ENCODE assay signal across 10 cellular contexts in the genomic region with DNA sequence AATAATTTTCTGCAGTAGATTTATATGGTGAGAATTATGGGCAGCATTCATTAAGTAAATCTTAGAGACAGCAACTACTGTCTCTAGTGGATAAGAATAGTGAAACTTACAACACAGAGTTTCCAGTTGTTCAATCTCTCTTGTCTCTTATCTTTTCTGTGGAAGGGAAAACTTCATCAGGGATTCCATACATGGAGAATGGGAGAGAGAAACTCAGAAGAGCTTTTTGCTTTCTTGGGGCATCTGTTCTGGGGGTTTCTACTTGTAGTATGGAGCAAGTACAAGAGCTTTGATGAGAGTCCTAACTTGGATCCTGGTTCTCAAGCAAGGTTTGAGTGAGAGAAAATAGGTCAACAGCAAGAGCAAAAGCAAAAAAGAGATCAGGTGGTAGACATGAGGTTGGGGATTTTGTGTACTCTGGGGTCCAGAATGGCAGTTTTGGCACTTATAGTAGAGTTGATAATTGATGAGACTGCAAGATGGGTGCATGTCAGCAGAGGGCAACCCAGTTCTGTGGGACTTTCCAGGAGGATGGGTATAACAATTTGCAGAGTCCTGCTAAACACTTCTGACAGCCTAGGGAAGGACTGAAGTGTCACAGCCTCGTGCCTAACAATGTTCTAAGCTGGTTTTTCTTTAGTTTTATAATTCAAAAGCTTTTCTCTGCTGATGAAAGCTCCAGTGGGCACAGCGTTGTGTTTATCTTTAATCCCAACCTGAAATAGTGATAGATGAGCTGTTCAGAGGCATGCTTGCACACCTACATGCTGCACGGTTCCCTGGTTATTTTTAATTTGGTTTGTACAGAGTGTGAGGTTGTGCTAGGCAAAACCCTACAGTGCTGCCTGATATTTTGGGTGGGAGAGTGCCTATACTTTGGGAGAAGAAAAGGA. TPM values are rescaled to one million over a fixed set of nuclear protein-coding genes. Genes with fewer than 3 reads are reported as not detected.
A peak's percentile ranks its signal among the peaks of the same experiment; 100 is the strongest.
DNase-seq lines count a peak whose midpoint lies in the region; ATAC-seq and TF ChIP-seq lines count a peak whose summit lies in the region.
"Had no signal": no experiment of that assay in that cellular context is flagged by ENCODE, and none has a peak within 500 bp of the region (broad histone marks: within the 10 kb centered on the region; RNA-seq: fewer than 3 reads in every experiment).

No MANE protein-coding gene starts in this region.

- H3K27ac ChIP-seq in HL-60 (replicated peaks): peak overlapping the region; percentile 53
- H3K27ac ChIP-seq: BLaER1 had no signal

- TF ChIP-seq CTCF in HL-60 (IDR thresholded peaks at IDR 0.05; ENCODE audit: insufficient read depth, low read length): no peak

- no peak for ATAC-seq in HG03469 (IDR thresholded peaks at IDR 0.05; ENCODE audit: unreplicated experiment)
- ATAC-seq: stimulated activated memory B cell treated with anti-CD40 and anti-IgM and Interleukin-4, amounts not matched to agents 10 μg/mL and 1 μg/mL and 100 μg/mL, for 72 hours had no signal

- H3K27me3 ChIP-seq in HL-60 (ENCODE audit: insufficient read depth, poor library complexity, severe bottlenecking): no peaks in the 10 kb centered on the region
- H3K27me3 ChIP-seq: BLaER1 had no signal

- no peak overlapping the region for H3K4me3 ChIP-seq in HL-60 (replicated peaks; ENCODE audit: insufficient read depth, low read length)
- H3K4me3 ChIP-seq: BLaER1 had no signal

- H3K27ac Mint-ChIP-seq in activated CD4-positive, alpha-beta T cell treated with anti-CD3 and anti-CD28 coated beads, Interleukin-2, amount 10 ng/mL, durations not matched to agents 24 days and 14 days: peak overlapping the region; percentile 6
- peak overlapping the region; percentile 13 for H3K27ac Mint-ChIP-seq in activated T-helper 2 cell treated with anti-CD3 and anti-CD28 coated beads, Interferon-gamma antibody, Interleukin-2, Interleukin-4, amounts not matched to agents 10 μg/mL and 5 μg/mL and 100 μg/mL, durations not matched to agents 14 hours and 24 hours and 36 hours
- H3K27ac Mint-ChIP-seq: stimulated activated memory B cell treated with anti-CD40 and anti-IgM and Interleukin-4, amounts not matched to agents 10 μg/mL and 1 μg/mL and 100 μg/mL, for 72 hours had no signal

- no peak overlapping the region for H3K4me3 Mint-ChIP-seq in activated CD4-positive, alpha-beta T cell treated with anti-CD3 and anti-CD28 coated beads, Interleukin-2, amount 10 ng/mL, durations not matched to agents 24 days and 14 days
- no peak overlapping the region for H3K4me3 Mint-ChIP-seq in activated T-helper 2 cell treated with anti-CD3 and anti-CD28 coated beads, Interferon-gamma antibody, Interleukin-2, Interleukin-4, amounts not matched to agents 10 μg/mL and 5 μg/mL and 100 μg/mL, durations not matched to agents 14 hours and 24 hours and 36 hours (ENCODE audit: low read depth)
- H3K4me3 Mint-ChIP-seq: stimulated activated memory B cell treated with anti-CD40 and anti-IgM and Interleukin-4, amounts not matched to agents 10 μg/mL and 1 μg/mL and 100 μg/mL, for 72 hours had no signal

- H3K4me1 Mint-ChIP-seq in activated CD4-positive, alpha-beta T cell treated with anti-CD3 and anti-CD28 coated beads, Interleukin-2, amount 10 ng/mL, durations not matched to agents 24 days and 14 days: peaks cover 20% of the 10 kb centered on the region
- peaks cover 26% of the 10 kb centered on the region for H3K4me1 Mint-ChIP-seq in activated T-helper 2 cell treated with anti-CD3 and anti-CD28 coated beads, Interferon-gamma antibody, Interleukin-2, Interleukin-4, amounts not matched to agents 10 μg/mL and 5 μg/mL and 100 μg/mL, durations not matched to agents 14 hours and 24 hours and 36 hours (ENCODE audit: low read depth)
- H3K4me1 Mint-ChIP-seq: stimulated activated memory B cell treated with anti-CD40 and anti-IgM and Interleukin-4, amounts not matched to agents 10 μg/mL and 1 μg/mL and 100 μg/mL, for 72 hours had no signal

- intact Hi-C loops in activated CD4-positive, alpha-beta T cell treated with anti-CD3 and anti-CD28 coated beads, Interleukin-2, amount 10 ng/mL, durations not matched to agents 24 days and 14 days (cut with micrococcal nuclease): loop anchor here (1.0 kb wide), 1 partner anchor 70 kb away; no protein-coding TSS in a partner anchor
- intact Hi-C loops in activated T-helper 2 cell treated with anti-CD3 and anti-CD28 coated beads, Interferon-gamma antibody, Interleukin-2, Interleukin-4, amounts not matched to agents 10 μg/mL and 5 μg/mL and 100 μg/mL, durations not matched to agents 14 hours and 24 hours and 36 hours (cut with micrococcal nuclease): loop anchor here (1.0 kb wide), 1 partner anchor 70 kb away; no protein-coding TSS in a partner anchor

- no peaks in the 10 kb centered on the region for H3K27me3 Mint-ChIP-seq in activated CD4-positive, alpha-beta T cell treated with anti-CD3 and anti-CD28 coated beads, Interleukin-2, amount 10 ng/mL, durations not matched to agents 24 days and 14 days
- H3K27me3 Mint-ChIP-seq in activated T-helper 2 cell treated with anti-CD3 and anti-CD28 coated beads, Interferon-gamma antibody, Interleukin-2, Interleukin-4, amounts not matched to agents 10 μg/mL and 5 μg/mL and 100 μg/mL, durations not matched to agents 14 hours and 24 hours and 36 hours (ENCODE audit: low read depth): no peaks in the 10 kb centered on the region
- H3K27me3 Mint-ChIP-seq: stimulated activated memory B cell treated with anti-CD40 and anti-IgM and Interleukin-4, amounts not matched to agents 10 μg/mL and 1 μg/mL and 100 μg/mL, for 72 hours had no signal

- H3K9me3 Mint-ChIP-seq in activated CD4-positive, alpha-beta T cell treated with anti-CD3 and anti-CD28 coated beads, Interleukin-2, amount 10 ng/mL, durations not matched to agents 24 days and 14 days: peaks cover 5% of the 10 kb centered on the region
- no peaks in the 10 kb centered on the region for H3K9me3 Mint-ChIP-seq in activated T-helper 2 cell treated with anti-CD3 and anti-CD28 coated beads, Interferon-gamma antibody, Interleukin-2, Interleukin-4, amounts not matched to agents 10 μg/mL and 5 μg/mL and 100 μg/mL, durations not matched to agents 14 hours and 24 hours and 36 hours
- H3K9me3 Mint-ChIP-seq: stimulated activated memory B cell treated with anti-CD40 and anti-IgM and Interleukin-4, amounts not matched to agents 10 μg/mL and 1 μg/mL and 100 μg/mL, for 72 hours had no signal

- peak; percentile 73 for DNase-seq in activated CD4-positive, alpha-beta T cell treated with anti-CD3 and anti-CD28 coated beads, Interleukin-2, amount 10 ng/mL, durations not matched to agents 24 days and 14 days
- no peak for DNase-seq in activated CD4-positive, alpha-beta T cell treated with anti-CD3 and anti-CD28 coated beads, Interleukin-2, amount 50 U/mL, for 1 hour
- DNase-seq in HL-60 (ENCODE audit: low read depth in 1 of 2, low spot score in 1 of 2) (peak in 1 of 2 experiments; percentile 11), MV-4-11 (lab: John Stamatoyannopoulos, UW) (no peak), inferior parietal cortex (ENCODE audit: extremely low spot score) (no peak)
- no peak for DNase-seq in activated T-helper 2 cell treated with anti-CD3 and anti-CD28 coated beads, Interferon-gamma antibody, Interleukin-2, Interleukin-4, amounts not matched to agents 10 μg/mL and 5 μg/mL and 100 μg/mL, durations not matched to agents 14 hours and 24 hours and 36 hours (ENCODE audit: low spot score)
- DNase-seq in stimulated activated CD4-positive, alpha-beta T cell treated with anti-CD3 and anti-CD28 coated beads, Interleukin-4, amount 100 ng/mL, for 1 hour: peak; percentile 14

- H3K36me3 Mint-ChIP-seq in activated CD4-positive, alpha-beta T cell treated with anti-CD3 and anti-CD28 coated beads, Interleukin-2, amount 10 ng/mL, durations not matched to agents 24 days and 14 days (ENCODE audit: low read depth): peaks cover 15% of the 10 kb centered on the region
- peaks cover 13% of the 10 kb centered on the region for H3K36me3 Mint-ChIP-seq in activated T-helper 2 cell treated with anti-CD3 and anti-CD28 coated beads, Interferon-gamma antibody, Interleukin-2, Interleukin-4, amounts not matched to agents 10 μg/mL and 5 μg/mL and 100 μg/mL, durations not matched to agents 14 hours and 24 hours and 36 hours (ENCODE audit: low read depth)

RNA-seq across cellular contexts. Expression of a gene that starts 32.0 kb away (rescaled TPM):
- 86.6 and 89.6 TPM in 2 replicates for total RNA-seq in activated CD4-positive, alpha-beta T cell treated with anti-CD3 and anti-CD28 coated beads, Interleukin-2, amount 10 ng/mL, durations not matched to agents 24 days and 14 days
- total RNA-seq in activated T-helper 2 cell treated with anti-CD3 and anti-CD28 coated beads, Interferon-gamma antibody, Interleukin-2, Interleukin-4, amounts not matched to agents 10 μg/mL and 5 μg/mL and 100 μg/mL, durations not matched to agents 14 hours and 24 hours and 36 hours: 73.4 and 73.5 TPM in 2 replicates

Comparison
In these comparisons a context has a peak if more than half of its experiments do, and no peak if none do; other contexts are left out.
1. DNase-seq: peak in activated CD4-positive, alpha-beta T cell treated with anti-CD3 and anti-CD28 coated beads, Interleukin-2, amount 10 ng/mL, durations not matched to agents 24 days and 14 days (single experiment) and stimulated activated CD4-positive, alpha-beta T cell treated with anti-CD3 and anti-CD28 coated beads, Interleukin-4, amount 100 ng/mL, for 1 hour (single experiment); none in activated CD4-positive, alpha-beta T cell treated with anti-CD3 and anti-CD28 coated beads, Interleukin-2, amount 50 U/mL, for 1 hour (single experiment), activated T-helper 2 cell treated with anti-CD3 and anti-CD28 coated beads, Interferon-gamma antibody, Interleukin-2, Interleukin-4, amounts not matched to agents 10 μg/mL and 5 μg/mL and 100 μg/mL, durations not matched to agents 14 hours and 24 hours and 36 hours (single experiment), MV-4-11 (single experiment) and inferior parietal cortex (single experiment).